In genomic region chr19:12043752-12044422, GRCh38 we compare ENCODE assay signal across 4 cellular contexts.
A peak's percentile ranks its signal among the peaks of the same experiment; 100 is the strongest.
TF ChIP-seq lines count a peak whose summit lies in the region.

No MANE protein-coding gene starts in this region.

TF ChIP-seq in GM23338, 12 proteins besides CTCF, POLR2A, EP300 and RAD21 (continues in another document):
- TF ChIP-seq STAT1 (IDR thresholded peaks at IDR 0.05; ENCODE audit: unreplicated experiment) = no peak
- TF ChIP-seq EZH2 (IDR thresholded peaks at IDR 0.05; ENCODE audit: low read depth, unreplicated experiment) = no peak
- no peak for TF ChIP-seq ZNF114 (CRISPR knock-in tag; IDR thresholded peaks at IDR 0.05)

TF ChIP-seq in Ishikawa, 13 proteins besides CTCF, POLR2A, EP300 and RAD21:
- TF ChIP-seq REST (IDR thresholded peaks at IDR 0.05; ENCODE audit: low read depth) (no peak), TCF12 (IDR thresholded peaks at IDR 0.05; ENCODE audit: low read depth) (0 out of 2 replicates have a peak, but pooled peaks have one; percentile 14)
TF ChIP-seq in Ishikawa: peak in this region for 1.

TF ChIP-seq in K562, 482 proteins besides CTCF, POLR2A, EP300 and RAD21:
- TF ChIP-seq ZNF280A (IDR thresholded peaks at IDR 0.05; ENCODE audit: low read depth, partially characterized antibody) = peak; percentile 79
- 0 out of 2 replicates have a peak, but pooled peaks have one; percentile 8 for TF ChIP-seq CBX5 (IDR thresholded peaks at IDR 0.05; ENCODE audit: borderline replicate concordance, low read depth)
- TF ChIP-seq BCLAF1 (IDR thresholded peaks at IDR 0.05; ENCODE audit: borderline replicate concordance in 1 of 2, control insufficient read depth in 1 of 2, low read depth in 2 of 2, low read length in 1 of 2) = no peak
- TF ChIP-seq STAG1 (CRISPR knock-in tag; IDR thresholded peaks at IDR 0.05; ENCODE audit: borderline replicate concordance) = no peak
- 0 out of 4 replicates have a peak, but pooled peaks of 1 of the 2 experiments have one; percentile 7 for TF ChIP-seq TRIM24 (IDR thresholded peaks at IDR 0.05)
- no peak for TF ChIP-seq ZNF174 (CRISPR knock-in tag; IDR thresholded peaks at IDR 0.05)
- peak; percentile 90; the same call in 1 of the 2 replicates for TF ChIP-seq TRIM28 (IDR thresholded peaks at IDR 0.05)
- peak; percentile 93 for TF ChIP-seq ZNF75A (CRISPR knock-in tag; IDR thresholded peaks at IDR 0.05)
- peak; percentile 89 for TF ChIP-seq ZNF274 (IDR thresholded peaks at IDR 0.05; ENCODE audit: borderline replicate concordance, low read depth, low read length)
- peak; percentile 52; the same call in 1 of the 2 replicates for TF ChIP-seq XRCC3 (IDR thresholded peaks at IDR 0.05)
- no peak for TF ChIP-seq POLR2G (IDR thresholded peaks at IDR 0.05; ENCODE audit: low read depth, low read length)
- TF ChIP-seq RBM25 (IDR thresholded peaks at IDR 0.05; ENCODE audit: low read depth, low read length, severe bottlenecking) = peak; percentile 61

TF ChIP-seq in liver, 16 proteins besides CTCF, POLR2A, EP300 and RAD21:
- TF ChIP-seq NR2F2 (IDR thresholded peaks at IDR 0.05) (no peak), EGR1 (IDR thresholded peaks at IDR 0.05; ENCODE audit: low read depth in 2 of 2) (no peak), FOXA2 (IDR thresholded peaks at IDR 0.05) (no peak), TAF1 (conservative IDR thresholded peaks at IDR 0.05) (no peak), ZBTB33 (IDR thresholded peaks at IDR 0.05) (no peak), SP1 (IDR thresholded peaks at IDR 0.05) (no peak), MAX (IDR thresholded peaks at IDR 0.05) (no peak), REST (IDR thresholded peaks at IDR 0.05) (no peak), GABPA (IDR thresholded peaks at IDR 0.05 in 1 of 2, conservative IDR thresholded peaks at IDR 0.05 in 1 of 2) (no peak), HNF4G (IDR thresholded peaks at IDR 0.05) (no peak), ATF3 (IDR thresholded peaks at IDR 0.05) (no peak)
